10 cellular contexts compared by ENCODE assay signal in the genomic region with DNA sequence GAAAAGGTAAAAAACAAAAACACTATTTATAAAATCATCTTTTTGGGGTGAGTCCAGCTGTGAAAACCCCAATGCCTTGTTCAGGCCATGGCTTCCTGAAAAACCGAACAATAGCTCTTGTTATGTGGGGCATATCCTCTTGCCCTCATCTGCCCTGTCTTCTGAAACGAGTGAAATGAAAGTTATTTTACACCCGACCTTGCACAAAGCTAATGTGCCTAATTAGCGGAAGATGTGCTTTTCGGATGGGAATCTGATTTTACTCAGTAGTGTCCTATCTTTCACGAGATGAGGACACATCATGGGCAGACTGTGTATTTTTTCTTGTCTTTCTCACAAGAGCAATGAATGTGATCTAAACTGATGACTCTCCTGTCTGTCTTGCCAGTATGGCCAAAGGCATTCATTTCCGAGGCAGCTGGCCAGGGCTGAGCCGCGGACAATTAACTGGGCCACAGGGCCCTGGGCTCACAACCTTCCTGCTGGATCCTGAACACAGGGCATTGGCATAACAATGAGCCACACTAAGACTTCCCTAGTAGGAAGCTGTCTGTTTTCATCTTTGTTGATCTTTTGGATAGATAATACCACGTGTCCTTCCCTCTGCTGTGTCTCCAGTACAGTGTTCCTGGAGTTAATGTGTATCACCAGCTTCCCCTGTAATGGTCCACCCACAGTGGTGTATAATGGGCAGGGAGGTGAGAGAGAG.
DNase-seq lines count a peak whose midpoint lies in the region; ATAC-seq and TF ChIP-seq lines count a peak whose summit lies in the region.
"Had no signal": no experiment of that assay in that cellular context is flagged by ENCODE, and none has a peak within 500 bp of the region (broad histone marks: within the 10 kb centered on the region; RNA-seq: fewer than 3 reads in every experiment).

No MANE protein-coding gene starts in this region.

- H3K27me3 ChIP-seq in breast epithelium (no peaks in the 10 kb centered on the region), upper lobe of right lung (no peaks in the 10 kb centered on the region)

- intact Hi-C loops in breast epithelium (cut with DNase I; ENCODE audit: low total_unique reads): no loop called here
- intact Hi-C loops in upper lobe of right lung (cut with DNase I): no loop called here

- H3K36me3 ChIP-seq in breast epithelium: no peaks in the 10 kb centered on the region
- no peaks in the 10 kb centered on the region for H3K36me3 ChIP-seq in upper lobe of right lung

- no peak for TF ChIP-seq POLR2A in breast epithelium (IDR thresholded peaks at IDR 0.05)

- H3K9me3 ChIP-seq in breast epithelium (no peaks in the 10 kb centered on the region), upper lobe of right lung (no peaks in the 10 kb centered on the region)

- H3K4me3 ChIP-seq in breast epithelium: peak overlapping the region in 1 of 3 donors; percentile 36
- H3K4me3 ChIP-seq in upper lobe of right lung: no peak overlapping the region
- H3K4me3 ChIP-seq: SK-N-MC had no signal

- no peak for TF ChIP-seq CTCF in breast epithelium (IDR thresholded peaks at IDR 0.05)
- no peak for TF ChIP-seq CTCF in upper lobe of right lung (IDR thresholded peaks at IDR 0.05)
- TF ChIP-seq CTCF in GM20000 (IDR thresholded peaks at IDR 0.05; ENCODE audit: extremely low read depth, missing control alignments): no peak

- peak; percentile 58 for ATAC-seq in upper lobe of right lung

- DNase-seq in DMS79 (lab: John Stamatoyannopoulos, UW) (peak; percentile 69), DMS79 treated with DMSO at 0.1 percent for 48 hours (lab: John Stamatoyannopoulos, UW) (no peak), breast epithelium (ENCODE audit: low spot score in 2 of 2) (peak; percentile 52 to 58), islet precursor cell (peak; percentile 92), upper lobe of right lung (no peak), GM20000 (ENCODE audit: low spot score) (no peak)
- DNase-seq in activated CD8-positive, alpha-beta memory T cell treated with anti-CD3 and anti-CD28 coated beads, Interleukin-2, amount 50 U/mL, for 4 hours: no peak
- DNase-seq in activated T-cell treated with anti-CD3 and anti-CD28 coated beads, Interleukin-2, amount 50 U/mL, for 1 hour: no peak

- H3K4me1 ChIP-seq in breast epithelium: peaks cover 0 to 6% of the 10 kb centered on the region in 2 donors
- H3K4me1 ChIP-seq in upper lobe of right lung: peaks cover 26% of the 10 kb centered on the region

- H3K27ac ChIP-seq in breast epithelium (peak overlapping the region; percentile 60 to 70), upper lobe of right lung (peak overlapping the region; percentile 17)
- H3K27ac ChIP-seq: 22Rv1, SK-N-MC had no signal

Comparison
In these comparisons a context has a peak if more than half of its experiments do, and no peak if none do; other contexts are left out.
1. DNase-seq: peak in DMS79 (single experiment), breast epithelium (2 of 2) and islet precursor cell (single experiment); none in DMS79 treated with DMSO at 0.1 percent for 48 hours (single experiment), upper lobe of right lung (single experiment), activated CD8-positive, alpha-beta memory T cell treated with anti-CD3 and anti-CD28 coated beads, Interleukin-2, amount 50 U/mL, for 4 hours (single experiment), GM20000 (single experiment) and activated T-cell treated with anti-CD3 and anti-CD28 coated beads, Interleukin-2, amount 50 U/mL, for 1 hour (single experiment).